17 cellular contexts compared by ENCODE assay signal in the genomic region with DNA sequence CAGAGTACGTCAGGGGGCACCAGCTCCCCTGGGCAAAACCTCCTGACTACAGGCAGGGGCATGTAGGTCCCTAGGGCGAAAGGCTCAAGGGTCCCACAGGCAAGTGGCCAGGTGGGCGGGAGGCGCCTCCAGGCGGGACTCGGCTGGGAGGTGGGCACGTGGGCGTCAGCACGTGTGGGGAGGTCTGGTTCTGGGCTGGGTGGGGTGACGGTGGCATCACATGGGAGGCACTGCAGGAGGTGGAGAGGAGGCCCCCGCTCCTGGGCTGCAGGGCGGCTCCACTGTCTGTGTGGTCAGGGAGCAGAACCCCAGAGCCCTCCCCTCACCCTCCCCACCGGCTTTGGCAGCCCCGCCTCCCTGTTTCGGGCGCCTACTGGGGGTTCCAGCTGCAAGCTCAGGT.
"Had no signal": no experiment of that assay in that cellular context is flagged by ENCODE, and none has a peak within 500 bp of the region (broad histone marks: within the 10 kb centered on the region; RNA-seq: fewer than 3 reads in every experiment).

No MANE protein-coding gene starts in this region.

- H3K4me3 ChIP-seq: hepatocyte, left lung, lower lobe of right lung, right lobe of liver, vagina had no signal

- H3K27me3 ChIP-seq: dorsolateral prefrontal cortex, hepatocyte, left lung, neutrophil, right lobe of liver, vagina had no signal

- H3K9me3 ChIP-seq: left lung, lower lobe of right lung, neutrophil, right lobe of liver, vagina had no signal

- H3K79me2 ChIP-seq: hepatocyte, parathyroid adenoma had no signal

- H2AFZ ChIP-seq: hepatocyte, parathyroid adenoma had no signal

- ATAC-seq: natural killer cell; stimulated activated naive B cell treated with anti-CD40 and anti-IgM and Interleukin-4, amounts not matched to agents 10 μg/mL and 1 μg/mL and 100 μg/mL, for 72 hours had no signal

- FAIRE-seq: colon, frontal cortex, kidney, small intestine had no signal

- H3K27ac ChIP-seq: dorsolateral prefrontal cortex, hepatocyte, lower lobe of right lung, parathyroid adenoma, right lobe of liver, vagina had no signal

- H3K4me2 ChIP-seq: hepatocyte had no signal

- DNase-seq: dorsolateral prefrontal cortex; effector CD4-positive, alpha-beta T cell; kidney; left lung; lower lobe of right lung; natural killer cell; right lobe of liver; small intestine; stimulated activated CD4-positive, alpha-beta T cell treated with anti-CD3 and anti-CD28 coated beads, Interleukin-15, amount 100 ng/mL, for 24 hours; stimulated activated CD4-positive, alpha-beta T cell treated with anti-CD3 and anti-CD28 coated beads, Interleukin-2, amount 100 ng/mL, for 48 hours; stimulated activated naive B cell treated with anti-CD40 and anti-IgM and Interleukin-4, amounts not matched to agents 10 μg/mL and 1 μg/mL and 100 μg/mL, for 72 hours had no signal

- H3K36me3 ChIP-seq: right lobe of liver, vagina had no signal

- H3K9ac ChIP-seq: parathyroid adenoma had no signal

- H3K4me1 ChIP-seq: lower lobe of right lung, parathyroid adenoma, right lobe of liver, vagina had no signal
